9 cellular contexts compared by ENCODE assay signal in the genomic region with DNA sequence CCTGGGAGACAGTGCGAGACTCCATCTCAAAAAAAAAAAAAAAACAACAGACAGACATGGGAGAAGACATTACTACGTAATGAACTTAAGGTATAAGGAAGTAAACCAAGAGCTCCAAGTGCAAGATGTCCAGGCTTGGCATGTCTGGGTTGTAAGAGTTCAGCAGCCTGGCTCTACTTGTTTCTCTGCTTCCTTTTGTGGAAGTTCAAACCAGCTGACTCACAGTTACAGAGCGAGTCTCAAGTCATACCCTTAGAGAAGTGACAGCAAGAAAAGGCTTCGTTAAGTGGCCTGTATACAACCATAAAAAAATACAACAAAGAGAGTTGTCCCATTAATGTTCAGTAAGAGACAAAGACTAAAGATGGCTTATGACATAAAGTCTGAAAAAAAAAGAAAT. TPM values are rescaled to one million over a fixed set of nuclear protein-coding genes. Genes with fewer than 3 reads are reported as not detected.
DNase-seq lines count a peak whose midpoint lies in the region; ATAC-seq, FAIRE-seq and TF ChIP-seq lines count a peak whose summit lies in the region.
"Had no signal": no experiment of that assay in that cellular context is flagged by ENCODE, and none has a peak within 500 bp of the region (broad histone marks: within the 10 kb centered on the region; RNA-seq: fewer than 3 reads in every experiment).

No MANE protein-coding gene starts in this region.

- no peaks in the 10 kb centered on the region for H3K27me3 ChIP-seq in keratinocyte (ENCODE audit: control insufficient read depth, extremely low read depth, insufficient read depth, low read length)

- peak overlapping the region; percentile 70 for H3K27ac ChIP-seq in keratinocyte (ENCODE audit: control insufficient read depth, insufficient read depth, low read length)
- H3K27ac ChIP-seq in temporal lobe (ENCODE audit: low read depth, low read length): peak overlapping the region; percentile 84

- peaks cover 7% of the 10 kb centered on the region for H3K79me2 ChIP-seq in keratinocyte (ENCODE audit: control insufficient read depth, insufficient read depth, low read length)

- peak; percentile 77 for FAIRE-seq in keratinocyte (lab: Jason Lieb, UNC)

- H3K4me3 Mint-ChIP-seq in activated T-cell treated with anti-CD3 and anti-CD28 coated beads, Interleukin-2, amount 50 U/mL, for 72 hours: peak overlapping the region; percentile 94
- peak overlapping the region; percentile 99 for H3K4me3 Mint-ChIP-seq in activated naive CD8-positive, alpha-beta T cell treated with anti-CD3 and anti-CD28 coated beads for 36 hours

- H3K36me3 Mint-ChIP-seq in activated T-cell treated with anti-CD3 and anti-CD28 coated beads, Interleukin-2, amount 50 U/mL, for 72 hours (ENCODE audit: insufficient read depth in 2 of 2): peaks cover 7 to 24% of the 10 kb centered on the region in 2 donors
- H3K36me3 Mint-ChIP-seq in activated naive CD8-positive, alpha-beta T cell treated with anti-CD3 and anti-CD28 coated beads for 36 hours: peaks cover 37% of the 10 kb centered on the region

- no peaks in the 10 kb centered on the region for H3K27me3 Mint-ChIP-seq in activated T-cell treated with anti-CD3 and anti-CD28 coated beads, Interleukin-2, amount 50 U/mL, for 72 hours (ENCODE audit: low read depth)
- no peaks in the 10 kb centered on the region for H3K27me3 Mint-ChIP-seq in activated naive CD8-positive, alpha-beta T cell treated with anti-CD3 and anti-CD28 coated beads for 36 hours

- H3K9me3 ChIP-seq in keratinocyte (ENCODE audit: control insufficient read depth, low read depth, low read length): no peaks in the 10 kb centered on the region

- peaks cover 18% of the 10 kb centered on the region for H3K4me1 ChIP-seq in keratinocyte (ENCODE audit: control insufficient read depth, extremely low read depth, insufficient read depth, low read length)

- TF ChIP-seq CTCF in keratinocyte (optimal IDR thresholded peaks at IDR 0.05 in 1 of 3, IDR thresholded peaks at IDR 0.05 in 1 of 3, conservative IDR thresholded peaks at IDR 0.05 in 1 of 3; ENCODE audit: extremely low read depth in 1 of 3, insufficient read depth in 2 of 3, low read length in 3 of 3): no peak

- ATAC-seq in activated T-cell treated with anti-CD3 and anti-CD28 coated beads, Interleukin-2, amount 50 U/mL, for 72 hours (replicated peaks in 1 of 2): no peak
- no peak for ATAC-seq in HG02588 (IDR thresholded peaks at IDR 0.05; ENCODE audit: unreplicated experiment)

- no peak overlapping the region for H3K9ac ChIP-seq in keratinocyte (ENCODE audit: control insufficient read depth, extremely low read depth, insufficient read depth, low read length)

- peak overlapping the region in 2 of 3 experiments; percentile 71 to 86 for H3K4me3 ChIP-seq in keratinocyte (ENCODE audit: control insufficient read depth in 2 of 3, extremely low read depth in 1 of 3, insufficient read depth in 2 of 3, low read depth in 1 of 3, low read length in 3 of 3)

- peaks cover 12 to 17% of the 10 kb centered on the region in 2 experiments for H3K36me3 ChIP-seq in keratinocyte (ENCODE audit: control insufficient read depth in 2 of 2, extremely low read depth in 1 of 2, insufficient read depth in 2 of 2, low read length in 2 of 2)

- dilution Hi-C loops in keratinocyte (cut with MboI; ENCODE audit: extremely low pct_ligation_motif_present, low sequenced_read_pairs): no loop called here

- H2AFZ ChIP-seq in keratinocyte (ENCODE audit: control insufficient read depth, low read length): no peak overlapping the region

- H3K4me2 ChIP-seq in keratinocyte (ENCODE audit: control insufficient read depth, extremely low read depth, insufficient read depth, low read depth, low read length): peak overlapping the region; percentile 95

- no peaks in the 10 kb centered on the region for H3K9me1 ChIP-seq in keratinocyte (ENCODE audit: control insufficient read depth, extremely low read depth, insufficient read depth, low read length)

- peak overlapping the region; percentile 93 for H3K27ac Mint-ChIP-seq in activated T-cell treated with anti-CD3 and anti-CD28 coated beads, Interleukin-2, amount 50 U/mL, for 72 hours
- H3K27ac Mint-ChIP-seq in activated naive CD8-positive, alpha-beta T cell treated with anti-CD3 and anti-CD28 coated beads for 36 hours: peak overlapping the region; percentile 70

- DNase-seq in activated T-cell treated with anti-CD3 and anti-CD28 coated beads, Interleukin-2, amount 50 U/mL, for 72 hours: no peak
- DNase-seq in activated T-cell treated with anti-CD3 and anti-CD28 coated beads, Interleukin-2, amount 50 U/mL, for 48 hours: no peak
- no peak for DNase-seq in activated naive CD8-positive, alpha-beta T cell treated with anti-CD3 and anti-CD28 coated beads for 36 hours
- DNase-seq in keratinocyte (ENCODE audit: low read depth, low spot score): no peak
- DNase-seq in NCI-H2081 treated with DMSO at 0.1 percent for 48 hours (lab: John Stamatoyannopoulos, UW): no peak
- DNase-seq in occipital lobe (lab: John Stamatoyannopoulos, UW): no peak

- peaks cover 27% of the 10 kb centered on the region for H3K4me1 Mint-ChIP-seq in activated T-cell treated with anti-CD3 and anti-CD28 coated beads, Interleukin-2, amount 50 U/mL, for 72 hours (ENCODE audit: low read depth)
- H3K4me1 Mint-ChIP-seq in activated naive CD8-positive, alpha-beta T cell treated with anti-CD3 and anti-CD28 coated beads for 36 hours: peaks cover 21% of the 10 kb centered on the region

- H4K20me1 ChIP-seq in keratinocyte (ENCODE audit: control insufficient read depth, extremely low read depth, insufficient read depth, low read length): no peaks in the 10 kb centered on the region

- H3K9me3 Mint-ChIP-seq in activated T-cell treated with anti-CD3 and anti-CD28 coated beads, Interleukin-2, amount 50 U/mL, for 72 hours: no peaks in the 10 kb centered on the region
- H3K9me3 Mint-ChIP-seq in activated naive CD8-positive, alpha-beta T cell treated with anti-CD3 and anti-CD28 coated beads for 36 hours: no peaks in the 10 kb centered on the region

RNA-seq across cellular contexts. Expression of gene RIT1, which starts 1.3 kb away (rescaled TPM):
- 10 to 100 TPM; 31.7 to 33.8 TPM for total RNA-seq in activated T-cell treated with anti-CD3 and anti-CD28 coated beads, Interleukin-2, amount 50 U/mL, for 72 hours
- 10 to 100 TPM; 19.4 to 20.0 TPM for total RNA-seq in activated naive CD8-positive, alpha-beta T cell treated with anti-CD3 and anti-CD28 coated beads for 36 hours
- 27.1 to 33.5 TPM (median 28.7 TPM) in 3 replicates for polyA plus RNA-seq in keratinocyte
- polyA plus RNA-seq in keratinocyte (2011; ENCODE audit: low read depth): 31.3 TPM
- 19.5 and 30.5 TPM in 2 replicates for polyA plus RNA-seq in keratinocyte (2011; cell fraction: cytosol; rRNA removed)
- 27.9 and 37.2 TPM in 2 replicates for polyA plus RNA-seq in keratinocyte (2011; cell fraction: nucleus; rRNA removed)
- polyA plus RNA-seq in keratinocyte (2012; ENCODE audit: low replicate concordance): 15.7 and 25.3 TPM in 2 replicates
- 14.7 to 57.6 TPM (median 34.9 TPM) in 3 replicates for polyA minus RNA-seq in keratinocyte
- polyA minus RNA-seq in keratinocyte (2011; cell fraction: cytosol; rRNA and poly(A)+ RNA removed): 21.5 TPM
- 10.7 and 29.2 TPM in 2 replicates for polyA minus RNA-seq in keratinocyte (2011; cell fraction: nucleus; rRNA and poly(A)+ RNA removed)
- total RNA-seq in temporal lobe: 22.6 TPM
- total RNA-seq in occipital lobe: 32.0 TPM

RNA-seq across cellular contexts. Expression of gene KHDC4, which starts 24.3 kb away (rescaled TPM):
- total RNA-seq in activated T-cell treated with anti-CD3 and anti-CD28 coated beads, Interleukin-2, amount 50 U/mL, for 72 hours: 10 to 100 TPM; 93.3 to 98.7 TPM
- 10 to 100 TPM; 53.2 to 54.7 TPM for total RNA-seq in activated naive CD8-positive, alpha-beta T cell treated with anti-CD3 and anti-CD28 coated beads for 36 hours
- 31.6 to 61.0 TPM (median 51.3 TPM) in 3 replicates for polyA plus RNA-seq in keratinocyte
- polyA plus RNA-seq in keratinocyte (2011; ENCODE audit: low read depth): 12.1 TPM
- 14.9 and 23.2 TPM in 2 replicates for polyA plus RNA-seq in keratinocyte (2011; cell fraction: cytosol; rRNA removed)
- polyA plus RNA-seq in keratinocyte (2011; cell fraction: nucleus; rRNA removed): 164 and 203 TPM in 2 replicates
- 13.7 and 43.9 TPM in 2 replicates for polyA plus RNA-seq in keratinocyte (2012; ENCODE audit: low replicate concordance)
- 23.6 to 71.5 TPM (median 61.3 TPM) in 3 replicates for polyA minus RNA-seq in keratinocyte
- 16.3 TPM for polyA minus RNA-seq in keratinocyte (2011; cell fraction: cytosol; rRNA and poly(A)+ RNA removed)
- 45.5 and 75.0 TPM in 2 replicates for polyA minus RNA-seq in keratinocyte (2011; cell fraction: nucleus; rRNA and poly(A)+ RNA removed)
- total RNA-seq in temporal lobe: 24.8 TPM
- total RNA-seq in occipital lobe: 37.6 TPM

RNA-seq across cellular contexts. Expression of gene RXFP4, which starts 31.5 kb away (rescaled TPM):
- not detected for total RNA-seq in activated T-cell treated with anti-CD3 and anti-CD28 coated beads, Interleukin-2, amount 50 U/mL, for 72 hours
- under 1 TPM in 1 of 2 experiments, not detected in 1; 0.16 TPM for total RNA-seq in activated naive CD8-positive, alpha-beta T cell treated with anti-CD3 and anti-CD28 coated beads for 36 hours
- polyA plus RNA-seq in keratinocyte: not detected in 3 replicates
- not detected for polyA plus RNA-seq in keratinocyte (2011; ENCODE audit: low read depth)
- polyA plus RNA-seq in keratinocyte (2011; cell fraction: cytosol; rRNA removed): not detected in 2 replicates
- polyA plus RNA-seq in keratinocyte (2011; cell fraction: nucleus; rRNA removed): not detected in 2 replicates
- polyA plus RNA-seq in keratinocyte (2012; ENCODE audit: low replicate concordance): 0.13 TPM in 1 of 2 replicates, not detected in the other
- not detected in 3 replicates for polyA minus RNA-seq in keratinocyte
- not detected for polyA minus RNA-seq in keratinocyte (2011; cell fraction: cytosol; rRNA and poly(A)+ RNA removed)
- not detected in 2 replicates for polyA minus RNA-seq in keratinocyte (2011; cell fraction: nucleus; rRNA and poly(A)+ RNA removed)
- total RNA-seq in temporal lobe (not detected), occipital lobe (not detected)
- total RNA-seq: subcutaneous adipose tissue had no signal

RNA-seq across cellular contexts. Expression of gene SYT11, which starts 50.5 kb away (rescaled TPM):
- 10 to 100 TPM; 30.6 to 35.3 TPM for total RNA-seq in activated T-cell treated with anti-CD3 and anti-CD28 coated beads, Interleukin-2, amount 50 U/mL, for 72 hours
- 10 to 100 TPM; 12.2 to 12.8 TPM for total RNA-seq in activated naive CD8-positive, alpha-beta T cell treated with anti-CD3 and anti-CD28 coated beads for 36 hours
- polyA plus RNA-seq in keratinocyte: 0.08 to 0.18 TPM (median 0.13 TPM) in 3 replicates
- not detected for polyA plus RNA-seq in keratinocyte (2011; ENCODE audit: low read depth)
- polyA plus RNA-seq in keratinocyte (2011; cell fraction: cytosol; rRNA removed): 0.03 and 0.07 TPM in 2 replicates
- 0.08 and 0.15 TPM in 2 replicates for polyA plus RNA-seq in keratinocyte (2011; cell fraction: nucleus; rRNA removed)
- polyA plus RNA-seq in keratinocyte (2012; ENCODE audit: low replicate concordance): 0.11 and 0.16 TPM in 2 replicates
- 0.07 to 0.35 TPM (median 0.16 TPM) in 3 replicates for polyA minus RNA-seq in keratinocyte
- polyA minus RNA-seq in keratinocyte (2011; cell fraction: cytosol; rRNA and poly(A)+ RNA removed): not detected
- polyA minus RNA-seq in keratinocyte (2011; cell fraction: nucleus; rRNA and poly(A)+ RNA removed): 0.11 and 0.31 TPM in 2 replicates
- total RNA-seq in temporal lobe (199 TPM), occipital lobe (188 TPM)

RNA-seq across cellular contexts. Expression of gene GON4L, which starts 52.9 kb away (rescaled TPM):
- total RNA-seq in activated T-cell treated with anti-CD3 and anti-CD28 coated beads, Interleukin-2, amount 50 U/mL, for 72 hours: 10 to 100 TPM; 62.8 to 67.3 TPM
- 10 to 100 TPM; 39.3 to 41.1 TPM for total RNA-seq in activated naive CD8-positive, alpha-beta T cell treated with anti-CD3 and anti-CD28 coated beads for 36 hours
- 16.7 to 18.8 TPM (median 18.1 TPM) in 3 replicates for polyA plus RNA-seq in keratinocyte
- 23.2 TPM for polyA plus RNA-seq in keratinocyte (2011; ENCODE audit: low read depth)
- 9.8 and 15.1 TPM in 2 replicates for polyA plus RNA-seq in keratinocyte (2011; cell fraction: cytosol; rRNA removed)
- 65.7 and 69.2 TPM in 2 replicates for polyA plus RNA-seq in keratinocyte (2011; cell fraction: nucleus; rRNA removed)
- polyA plus RNA-seq in keratinocyte (2012; ENCODE audit: low replicate concordance): 13.4 and 17.7 TPM in 2 replicates
- 30.2 to 39.4 TPM (median 35.2 TPM) in 3 replicates for polyA minus RNA-seq in keratinocyte
- polyA minus RNA-seq in keratinocyte (2011; cell fraction: cytosol; rRNA and poly(A)+ RNA removed): 10.6 TPM
- 30.2 and 51.5 TPM in 2 replicates for polyA minus RNA-seq in keratinocyte (2011; cell fraction: nucleus; rRNA and poly(A)+ RNA removed)
- 35.7 TPM for total RNA-seq in temporal lobe
- total RNA-seq in occipital lobe: 35.1 TPM
